ENCODE assay signal across 1 cellular context in genomic region chr3:23324745-23325144, GRCh38.
TF ChIP-seq lines count a peak whose summit lies in the region.

No MANE protein-coding gene starts in this region.

TF ChIP-seq in A549, 52 proteins besides CTCF, POLR2A, EP300 and RAD21 (continued from another document):
- TF ChIP-seq PBX3 (IDR thresholded peaks at IDR 0.05): no peak
